In the genomic region with DNA sequence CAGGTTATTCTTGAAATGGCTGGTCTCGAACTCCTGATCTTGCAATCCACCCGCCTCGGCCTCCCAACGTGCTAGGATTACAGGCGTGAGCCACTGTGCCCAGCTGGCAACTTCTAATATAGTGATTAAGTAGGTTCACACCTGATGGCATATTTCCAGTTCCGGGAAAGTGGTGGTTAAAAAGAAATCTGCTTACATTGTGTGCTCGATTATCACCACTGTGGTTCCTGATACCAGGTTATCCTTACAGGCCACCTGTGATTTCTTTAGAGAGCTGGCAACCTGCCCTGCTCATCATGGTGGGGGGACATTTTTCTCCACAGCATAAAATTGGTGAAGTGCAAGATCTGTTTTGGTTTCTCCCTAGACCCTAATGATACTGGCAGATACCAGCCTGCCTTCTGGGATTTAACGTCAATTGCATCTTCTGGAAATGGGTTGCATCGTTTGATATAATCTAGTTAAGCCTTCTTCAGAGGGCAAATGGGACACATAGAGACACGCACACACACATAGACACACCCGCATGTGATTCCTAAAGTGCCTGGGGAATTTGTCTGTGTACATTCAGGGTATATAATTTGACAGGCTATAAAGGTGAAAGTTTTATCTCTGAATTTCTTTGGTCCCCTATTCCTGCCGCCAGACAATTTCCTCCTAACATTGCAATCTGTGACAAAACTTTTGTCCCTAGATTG, we compare ENCODE assay signal across 16 cellular contexts.
"Had no signal": no experiment of that assay in that cellular context is flagged by ENCODE, and none has a peak within 500 bp of the region (broad histone marks: within the 10 kb centered on the region; RNA-seq: fewer than 3 reads in every experiment).

No MANE protein-coding gene starts in this region.

- H3K27me3 ChIP-seq: esophagus muscularis mucosa, gastroesophageal sphincter, neutrophil, stomach, transverse colon had no signal

- H3K27ac Mint-ChIP-seq: naive thymus-derived CD4-positive, alpha-beta T cell had no signal

- ATAC-seq: gastroesophageal sphincter; naive thymus-derived CD4-positive, alpha-beta T cell; psoas muscle; sciatic nerve had no signal

- DNase-seq: effector memory CD4-positive, alpha-beta T cell; glutamatergic neuron; naive thymus-derived CD4-positive, alpha-beta T cell; psoas muscle; retina; stimulated activated CD4-positive, alpha-beta T cell treated with anti-CD3 and anti-CD28 coated beads, Interleukin-2, amount 100 ng/mL, for 24 hours; stimulated activated CD4-positive, alpha-beta T cell treated with anti-CD3 and anti-CD28 coated beads, Interleukin-4, amount 100 ng/mL, for 4 hours; stimulated activated naive CD4-positive, alpha-beta T cell; stomach; substantia nigra; transverse colon had no signal

- H3K4me1 ChIP-seq: gastroesophageal sphincter had no signal

- H3K36me3 ChIP-seq: esophagus muscularis mucosa, gastroesophageal sphincter, neutrophil, stomach, thoracic aorta, transverse colon had no signal

- H3K4me3 Mint-ChIP-seq: naive thymus-derived CD4-positive, alpha-beta T cell had no signal

- H3K4me3 ChIP-seq: esophagus muscularis mucosa, gastroesophageal sphincter, psoas muscle, stomach, thoracic aorta, transverse colon had no signal

- H3K36me3 Mint-ChIP-seq: naive thymus-derived CD4-positive, alpha-beta T cell had no signal

- H3K27ac ChIP-seq: esophagus muscularis mucosa, gastroesophageal sphincter, neutrophil, psoas muscle, stomach, thoracic aorta, transverse colon had no signal
